21 cellular contexts compared by ENCODE assay signal in genomic region chr3:176870451-176870850, GRCh38.
"Had no signal": no experiment of that assay in that cellular context is flagged by ENCODE, and none has a peak within 500 bp of the region (broad histone marks: within the 10 kb centered on the region; RNA-seq: fewer than 3 reads in every experiment).

No MANE protein-coding gene starts in this region.

- H3K36me3 ChIP-seq: MG63, SJCRH30 had no signal

- ATAC-seq: HepG2, Panc1, Right ventricle myocardium inferior had no signal

- DNase-seq: IMR-90, Karpas-422, KG1, MG63, NCI-H1092 treated with DMSO at 0.1 percent for 48 hours, NCI-H1436, NCI-H187, NCI-H2029, NCI-H2081 treated with DMSO at 0.1 percent for 48 hours, NCI-H2171, NCI-H226, NCI-H446, NCI-H510A, NCI-H524 treated with DMSO at 0.1 percent for 48 hours, NCI-H69, NCI-H774, SHP77 treated with DMSO at 0.1 percent for 48 hours, SJCRH30 had no signal

- H3K27me3 ChIP-seq: MG63, SJCRH30 had no signal

- H3K9me3 ChIP-seq: MG63, SJCRH30 had no signal

- H3K27ac ChIP-seq: SJCRH30 had no signal

- H3K4me3 ChIP-seq: MG63, SJCRH30 had no signal
